Comparison of ENCODE assay signal across 1 cellular context in the genomic region with DNA sequence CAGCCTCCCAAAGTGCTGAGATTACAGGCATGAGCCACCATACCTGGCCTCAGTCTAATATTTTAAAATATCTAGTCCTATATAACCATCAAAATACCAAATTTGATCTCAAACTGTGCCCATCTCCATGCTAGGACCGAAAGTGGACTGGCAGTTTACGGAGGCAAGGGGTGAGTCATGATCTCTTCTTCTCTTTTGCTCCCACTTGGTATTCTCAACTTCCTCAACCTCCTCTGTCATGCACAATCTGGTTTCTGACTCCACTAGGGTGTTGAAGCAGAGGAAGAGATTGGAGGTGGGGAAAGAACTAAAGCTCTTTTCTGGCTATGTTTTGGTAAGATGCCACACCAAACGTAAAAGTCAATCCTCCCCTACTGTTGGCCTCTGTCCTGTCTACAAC.
TF ChIP-seq lines count a peak whose summit lies in the region.

No MANE protein-coding gene starts in this region.

TF ChIP-seq in H1, 55 proteins besides CTCF, POLR2A, EP300 and RAD21 (continued from another document):
- TF ChIP-seq SIN3A (conservative IDR thresholded peaks at IDR 0.05 in 1 of 2, IDR thresholded peaks at IDR 0.05 in 1 of 2; ENCODE audit: low read depth in 1 of 2, low read length in 2 of 2) (no peak), TAF7 (optimal IDR thresholded peaks at IDR 0.05; ENCODE audit: borderline replicate concordance, low read depth, low read length) (no peak), KDM1A (IDR thresholded peaks at IDR 0.05; ENCODE audit: borderline replicate concordance, low read length) (no peak), SP4 (IDR thresholded peaks at IDR 0.05; ENCODE audit: low read length) (no peak), RBBP5 (IDR thresholded peaks at IDR 0.05; ENCODE audit: borderline replicate concordance, low read depth, low read length) (no peak), PHF8 (conservative IDR thresholded peaks at IDR 0.05; ENCODE audit: low read depth, low read length) (no peak), SUZ12 (IDR thresholded peaks at IDR 0.05; ENCODE audit: low read length) (no peak)
- TF ChIP-seq, protein P1, sequence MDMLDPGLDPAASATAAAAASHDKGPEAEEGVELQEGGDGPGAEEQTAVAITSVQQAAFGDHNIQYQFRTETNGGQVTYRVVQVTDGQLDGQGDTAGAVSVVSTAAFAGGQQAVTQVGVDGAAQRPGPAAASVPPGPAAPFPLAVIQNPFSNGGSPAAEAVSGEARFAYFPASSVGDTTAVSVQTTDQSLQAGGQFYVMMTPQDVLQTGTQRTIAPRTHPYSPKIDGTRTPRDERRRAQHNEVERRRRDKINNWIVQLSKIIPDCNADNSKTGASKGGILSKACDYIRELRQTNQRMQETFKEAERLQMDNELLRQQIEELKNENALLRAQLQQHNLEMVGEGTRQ (IDR thresholded peaks at IDR 0.05; ENCODE audit: low read length) = no peak
